Comparison of ENCODE assay signal across 8 cellular contexts in genomic region chr1:35192853-35193664, GRCh38. TPM values are rescaled to one million over a fixed set of nuclear protein-coding genes. Genes with fewer than 3 reads are reported as not detected.
A peak's percentile ranks its signal among the peaks of the same experiment; 100 is the strongest.
DNase-seq lines count a peak whose midpoint lies in the region; ATAC-seq and TF ChIP-seq lines count a peak whose summit lies in the region.

SFPQ (minus strand) TSS chr1:35193145; CDS start chr1:35193049, 96 bp downstream.

- 0 to 1% methylated on average over 49 to 50 of the region's 50 CpGs for WGBS in lung, 2 donors

- H3K4me1 ChIP-seq in lung (ENCODE audit: control insufficient read depth in 2 of 2, insufficient read depth in 2 of 2, low read length in 2 of 2) = peaks cover 4 to 14% of the 10 kb centered on the region in 2 donors

- DNase-seq in CMK (ENCODE audit: low read depth) (peak; percentile 99), HS-5 (ENCODE audit: low read depth) (peak; percentile 99), lung (ENCODE audit: low spot score) (peak; percentile 98)
- peak; percentile 94 for DNase-seq in NK-92 treated with Interleukin-12 subunit alpha and Interleukin-12 subunit beta, amount 100 ng/mL, for 24 hours (lab: John Stamatoyannopoulos, UW)
- peak; percentile 100 for DNase-seq in activated CD8-positive, alpha-beta memory T cell treated with anti-CD3 and anti-CD28 coated beads for 24 hours
- DNase-seq in effector CD8-positive, alpha-beta T cell (lab: John Stamatoyannopoulos, UW) = peak; percentile 95
- DNase-seq in stimulated activated CD4-positive, alpha-beta T cell treated with anti-CD3 and anti-CD28 coated beads, TNF-alpha, amount 100 ng/mL, for 4 hours (ENCODE audit: low read depth in 3 of 3) = peak; percentile 90 to 96 (median 95)

- no peaks in the 10 kb centered on the region for H3K9me3 ChIP-seq in lung (ENCODE audit: control insufficient read depth in 2 of 2, insufficient read depth in 1 of 2, low read length in 1 of 2)

- TF ChIP-seq CTCF in lung (IDR thresholded peaks at IDR 0.05; ENCODE audit: control extremely low read depth, extremely low read depth) = no peak

- H3K36me3 ChIP-seq in lung (ENCODE audit: control insufficient read depth in 2 of 2, insufficient read depth in 2 of 2, low read length in 2 of 2) = peaks cover 12 to 13% of the 10 kb centered on the region in 2 donors

- peak within 1 kb of the TSS; percentile 98 for H3K4me3 ChIP-seq in lung

- H3K27me3 ChIP-seq in lung (ENCODE audit: control insufficient read depth, insufficient read depth) = no peaks in the 10 kb centered on the region

- peak; percentile 85 for ATAC-seq in GM19468 (IDR thresholded peaks at IDR 0.05; ENCODE audit: extremely low read depth, unreplicated experiment)
- peak; percentile 90 for ATAC-seq in lung (ENCODE audit: insufficient read depth, low FRiP score)

- peak within 1 kb of the TSS; percentile 96 to 98 for H3K27ac ChIP-seq in lung (ENCODE audit: low read depth in 1 of 2, low read length in 1 of 2)

RNA-seq across cellular contexts. Expression of gene SFPQ, which starts in this region (rescaled TPM):
- 100 to 1,000 TPM; 162 to 269 TPM for total RNA-seq in lung
- polyA plus RNA-seq in lung = 100 to 1,000 TPM; 116 to 258 TPM

Comparison
In these comparisons a context has a peak if more than half of its experiments do, and no peak if none do; other contexts are left out.
1. Peak in every context shown above with its lines: DNase-seq, ATAC-seq, H3K4me3 ChIP-seq and H3K27ac ChIP-seq.